In the genomic region with DNA sequence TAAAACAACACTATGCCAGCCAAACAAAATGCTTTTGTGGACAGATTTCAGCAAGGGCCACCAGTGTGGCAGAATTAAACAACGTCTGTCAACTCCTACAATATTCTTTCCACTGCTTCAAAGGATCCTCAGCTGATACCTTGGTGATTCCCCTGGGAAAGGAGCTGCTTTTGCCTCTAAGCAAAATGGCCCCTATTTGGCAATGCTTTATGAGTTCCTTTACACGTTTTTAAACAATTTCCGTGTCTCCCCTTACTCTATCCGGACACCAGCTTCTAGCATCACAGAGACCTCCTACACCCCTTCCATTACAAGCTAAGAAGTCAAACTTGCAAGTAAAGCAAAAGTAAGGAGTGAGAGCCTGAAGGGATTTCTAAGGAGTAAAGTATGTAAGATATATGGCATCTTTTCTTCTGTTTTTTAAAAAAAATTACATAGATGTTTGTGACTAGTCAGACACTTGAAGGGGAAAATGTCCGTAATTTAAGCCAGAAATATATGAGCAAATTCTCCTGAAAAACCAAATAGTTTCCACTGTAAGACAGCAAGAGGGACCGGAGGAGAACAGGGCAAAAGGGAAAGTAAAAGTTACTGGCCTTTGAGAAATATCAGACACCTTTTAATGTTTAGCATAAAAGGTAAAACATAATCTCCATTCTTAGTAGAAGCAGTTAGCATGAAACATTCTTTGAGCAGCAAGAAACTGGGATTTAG, we compare ENCODE assay signal across 8 cellular contexts. TPM values are rescaled to one million over a fixed set of nuclear protein-coding genes. Genes with fewer than 3 reads are reported as not detected.
A peak's percentile ranks its signal among the peaks of the same experiment; 100 is the strongest.
DNase-seq lines count a peak whose midpoint lies in the region; ATAC-seq, FAIRE-seq and TF ChIP-seq lines count a peak whose summit lies in the region.

No MANE protein-coding gene starts in this region.

- 2% methylated on average over 6 of the region's 6 CpGs for WGBS in GM12878 (ENCODE audit: insufficient coverage, insufficient replicate concordance, low lambda C conversion rate, missing lambda C conversion rate)
- no CpG with 5 or more reads among the region's 6 CpGs for WGBS in mesendoderm (ENCODE audit: extremely low coverage, insufficient coverage, low lambda C conversion rate)

- H2AFZ ChIP-seq in GM12878 (ENCODE audit: control insufficient read depth, low read depth, low read length): peak overlapping the region; percentile 24; the same call in 1 of the 2 replicates

- intact Hi-C loops in GM12878 (cut with micrococcal nuclease; ENCODE audit: unreplicated experiment): loop anchor here (2.0 kb wide), 1 partner anchor 60 kb away; no protein-coding TSS in a partner anchor

- H3K79me2 ChIP-seq in GM12878 (ENCODE audit: control insufficient read depth, insufficient read depth, low read length) (peaks cover 60% of the 10 kb centered on the region), mesendoderm (ENCODE audit: control insufficient read depth, insufficient read depth, low read length) (peaks cover 39% of the 10 kb centered on the region)

- in situ Hi-C loops in GM12878 (cut with MboI): no loop called here

- ATAC-seq in GM12878 (no peak), HG03097 (IDR thresholded peaks at IDR 0.05; ENCODE audit: low FRiP score, unreplicated experiment) (no peak)

- no peak overlapping the region for H4K5ac ChIP-seq in mesendoderm (ENCODE audit: low read length)

- no peak overlapping the region for H2BK120ac ChIP-seq in mesendoderm (ENCODE audit: low read depth, low read length)

- H3K27me3 ChIP-seq in BE2C (no peaks in the 10 kb centered on the region), HUES6 (ENCODE audit: control insufficient read depth, insufficient read depth, low read length) (no peaks in the 10 kb centered on the region), GM12878 (replicated peaks in 1 of 2; ENCODE audit: control insufficient read depth in 2 of 2, insufficient read depth in 2 of 2, low read length in 1 of 2) (no peaks in the 10 kb centered on the region), mesendoderm (ENCODE audit: insufficient read depth, low read length, poor library complexity) (no peaks in the 10 kb centered on the region)

- SMC1A ChIA-PET in GM12878 (lab: Charles Lee; ENCODE audit: uncharacterized antibody, unreplicated experiment): interaction anchor here (0.7 to 4.6 kb wide), 12 partner anchors 9 to 172 kb away, joined by 3 to 58 read pairs (median 6); no protein-coding TSS in a partner anchor

- TF ChIP-seq CTCF in BE2C (IDR thresholded peaks at IDR 0.05; ENCODE audit: low read depth, low read length): no peak
- TF ChIP-seq CTCF in GM12878 (IDR thresholded peaks at IDR 0.05 in 2 of 3, conservative IDR thresholded peaks at IDR 0.05 in 1 of 3; ENCODE audit: control insufficient read depth in 2 of 3, extremely low read depth in 1 of 3, insufficient read depth in 1 of 3, low read depth in 3 of 3, low read length in 3 of 3): no peak

- no peak overlapping the region for H2BK5ac ChIP-seq in mesendoderm (ENCODE audit: low read length)

- BruUV-seq in GM12878 (replicated peaks; lab: Mats Ljungman, UMichigan): TSS peak; percentile 58

- H3K4ac ChIP-seq in mesendoderm (ENCODE audit: low read depth, low read length): no peak overlapping the region

- H2BK15ac ChIP-seq in mesendoderm (replicated peaks; ENCODE audit: low read depth): no peak overlapping the region

- DNase-seq in BE2C (no peak), GM12878 (ENCODE audit: low read depth, low spot score) (no peak), mesendoderm (no peak), NCI-H1694 (lab: John Stamatoyannopoulos, UW) (no peak), DMS53 (lab: John Stamatoyannopoulos, UW) (no peak), NCI-H1092 treated with DMSO at 0.1 percent for 48 hours (lab: John Stamatoyannopoulos, UW) (no peak)

- H3K36me3 ChIP-seq in BE2C (peaks cover 5% of the 10 kb centered on the region; the same call in 1 of the 2 replicates), HUES6 (ENCODE audit: control insufficient read depth, insufficient read depth, low read length) (no peaks in the 10 kb centered on the region), GM12878 (ENCODE audit: control insufficient read depth in 2 of 2, insufficient read depth in 2 of 2, low read length in 1 of 2) (no peaks in the 10 kb centered on the region), mesendoderm (ENCODE audit: control insufficient read depth, insufficient read depth, low read length) (no peaks in the 10 kb centered on the region)

- H3K18ac ChIP-seq in mesendoderm (ENCODE audit: low read length): no peak overlapping the region

- CTCF ChIA-PET in GM12878 (lab: Yijun Ruan, JAX): interaction anchor here (0.7 to 6.7 kb wide), 14 partner anchors 8 to 366 kb away, joined by 3 to 98 read pairs (median 4); no protein-coding TSS in a partner anchor

- H4K8ac ChIP-seq in mesendoderm (ENCODE audit: low read depth, low read length): no peak overlapping the region

- no peak overlapping the region for H2AK5ac ChIP-seq in mesendoderm (ENCODE audit: low read length)

- no peaks in the 10 kb centered on the region for H4K20me1 ChIP-seq in GM12878 (ENCODE audit: control insufficient read depth, insufficient read depth)

- H3K56ac ChIP-seq in mesendoderm (ENCODE audit: low read length): peak overlapping the region; percentile 54

- H3K27ac ChIP-seq in HUES6 (ENCODE audit: low read depth, low read length) (no peak overlapping the region), GM12878 (ENCODE audit: control insufficient read depth, insufficient read depth) (peak overlapping the region; percentile 84), mesendoderm (ENCODE audit: low read depth, low read length) (no peak overlapping the region)

- TF ChIP-seq EP300 in GM12878 (IDR thresholded peaks at IDR 0.05; ENCODE audit: borderline replicate concordance in 1 of 2, control insufficient read depth in 1 of 2, low read depth in 2 of 2, low read length in 2 of 2): no peak

- POLR2A ChIA-PET in GM12878 (lab: Charles Lee): interaction anchor here (0.6 to 4.9 kb wide), 7 partner anchors 10 to 368 kb away, joined by 3 to 30 read pairs (median 4); partner anchors contain the start of genes DHX57, MORN2 and SRSF7

- TF ChIP-seq POLR2A in GM12878 (IDR thresholded peaks at IDR 0.05; ENCODE audit: low read depth, low read length): no peak

- H3K9me3 ChIP-seq in BE2C (no peaks in the 10 kb centered on the region), HUES6 (ENCODE audit: control insufficient read depth, insufficient read depth, low read depth, low read length) (no peaks in the 10 kb centered on the region), GM12878 (replicated peaks; ENCODE audit: control insufficient read depth, insufficient read depth, low read length) (no peaks in the 10 kb centered on the region)

- H3K4me1 ChIP-seq in BE2C (peaks cover 5% of the 10 kb centered on the region), HUES6 (ENCODE audit: control insufficient read depth, insufficient read depth, low read length) (peaks cover 19% of the 10 kb centered on the region), GM12878 (ENCODE audit: control insufficient read depth, insufficient read depth, low read length) (peaks cover 3% of the 10 kb centered on the region; the same call in 1 of the 2 replicates), mesendoderm (ENCODE audit: control insufficient read depth, low read depth, low read length) (peaks cover 5% of the 10 kb centered on the region)

- RAD21 ChIA-PET in GM12878 (lab: Charles Lee; ENCODE audit: unreplicated experiment): interaction anchor here (0.8 to 6.2 kb wide), 10 partner anchors 9 to 171 kb away, joined by 3 to 83 read pairs (median 6); no protein-coding TSS in a partner anchor

- FAIRE-seq in GM12878 (lab: Jason Lieb, UNC): no peak

- H3K4me2 ChIP-seq in GM12878 (ENCODE audit: control insufficient read depth, insufficient read depth) (peak overlapping the region; percentile 63), mesendoderm (ENCODE audit: low read length) (peak overlapping the region; percentile 45)

- H3K23ac ChIP-seq in mesendoderm (ENCODE audit: low read length): no peak overlapping the region

- TF ChIP-seq RAD21 in GM12878 (IDR thresholded peaks at IDR 0.05; ENCODE audit: insufficient read depth, low read depth, low read length): no peak

- H3K79me1 ChIP-seq in mesendoderm (ENCODE audit: low read length): peaks cover 6% of the 10 kb centered on the region

- H3K9ac ChIP-seq in HUES6 (ENCODE audit: low read length) (no peak overlapping the region), GM12878 (ENCODE audit: control insufficient read depth, insufficient read depth, low read length) (peak overlapping the region; percentile 77), mesendoderm (ENCODE audit: low read length) (peak overlapping the region; percentile 44)

- H3K4me3 ChIP-seq in BE2C (ENCODE audit: low read depth, low read length) (peak overlapping the region; percentile 88), HUES6 (ENCODE audit: low read depth, low read length) (peak overlapping the region; percentile 75), GM12878 (peak overlapping the region; percentile 77), mesendoderm (ENCODE audit: low read length) (no peak overlapping the region)

TF ChIP-seq in GM12878, 131 proteins besides CTCF, POLR2A, EP300 and RAD21:
- TF ChIP-seq KAT2A (conservative IDR thresholded peaks at IDR 0.05; ENCODE audit: control insufficient read depth, low read depth, low read length) (no peak), MEF2B (IDR thresholded peaks at IDR 0.05; ENCODE audit: partially characterized antibody, poor library complexity, severe bottlenecking) (peak; percentile 80), YY1 (IDR thresholded peaks at IDR 0.05; ENCODE audit: low read depth, low read length) (peak; percentile 71)
TF ChIP-seq in GM12878: peak in this region for 2.

RNA-seq across cellular contexts. Expression of gene SOS1, which starts 1.9 kb away (rescaled TPM):
- 15.8 TPM for polyA plus RNA-seq in BE2C (2012; ENCODE audit: insufficient read depth, insufficient read length, low read depth)
- 108 TPM in 2 replicates for total RNA-seq in GM12878 (2013; cell fraction: nucleolus; rRNA removed)
- 6.9 and 8.6 TPM in 2 replicates for total RNA-seq in GM12878 (2014; rRNA removed)
- total RNA-seq in GM12878 (2014; rRNA removed; fragmentation: Illumina TruSeq; extraction: Trizol): 12.7 and 13.2 TPM in 2 replicates
- total RNA-seq in GM12878 (2021): 14.5 and 16.1 TPM in 2 replicates
- 2.0 TPM for polyA plus RNA-seq in GM12878 (2011; ENCODE audit: low read depth)
- 19.6 and 24.1 TPM in 2 replicates for polyA plus RNA-seq in GM12878 (2011; rRNA removed)
- 11.9 and 12.1 TPM in 2 replicates for polyA plus RNA-seq in GM12878 (2011; cell fraction: cytosol; rRNA removed)
- 40.7 and 49.0 TPM in 2 replicates for polyA plus RNA-seq in GM12878 (2011; cell fraction: nucleus; rRNA removed)
- 3.5 and 7.5 TPM in 2 replicates for polyA plus RNA-seq in GM12878 (2012)
- 16.4 and 23.6 TPM in 2 replicates for polyA plus RNA-seq in GM12878 (2014; fragmentation: Illumina TruSeq; extraction: Trizol)
- 1 to 10 TPM; 2.1 TPM for polyA plus RNA-seq in GM12878 (2014; fragmentation: Nextera tagmentation; extraction: Ambion mirVana)
- 7.2 and 8.5 TPM in 2 replicates for polyA plus RNA-seq in GM12878 (2014; rRNA removed)
- 1 to 10 TPM; 2.6 to 4.5 TPM for polyA plus RNA-seq in GM12878 (2016; fragmentation: Nextera tagmentation; extraction: Ambion mirVana)
- 43.5 and 50.5 TPM in 2 replicates for polyA minus RNA-seq in GM12878 (2011; rRNA and poly(A)+ RNA removed)
- 9.8 and 17.9 TPM in 2 replicates for polyA minus RNA-seq in GM12878 (2011; cell fraction: cytosol; rRNA and poly(A)+ RNA removed)
- polyA minus RNA-seq in GM12878 (2011; cell fraction: nucleus; rRNA and poly(A)+ RNA removed): 28.5 and 42.9 TPM in 2 replicates
- polyA plus RNA-seq in mesendoderm (2013, experiment 1 of 2): 15.8 TPM
- 17.0 TPM for polyA plus RNA-seq in mesendoderm (2013, experiment 2 of 2)
